8 cellular contexts compared by ENCODE assay signal in the genomic region with DNA sequence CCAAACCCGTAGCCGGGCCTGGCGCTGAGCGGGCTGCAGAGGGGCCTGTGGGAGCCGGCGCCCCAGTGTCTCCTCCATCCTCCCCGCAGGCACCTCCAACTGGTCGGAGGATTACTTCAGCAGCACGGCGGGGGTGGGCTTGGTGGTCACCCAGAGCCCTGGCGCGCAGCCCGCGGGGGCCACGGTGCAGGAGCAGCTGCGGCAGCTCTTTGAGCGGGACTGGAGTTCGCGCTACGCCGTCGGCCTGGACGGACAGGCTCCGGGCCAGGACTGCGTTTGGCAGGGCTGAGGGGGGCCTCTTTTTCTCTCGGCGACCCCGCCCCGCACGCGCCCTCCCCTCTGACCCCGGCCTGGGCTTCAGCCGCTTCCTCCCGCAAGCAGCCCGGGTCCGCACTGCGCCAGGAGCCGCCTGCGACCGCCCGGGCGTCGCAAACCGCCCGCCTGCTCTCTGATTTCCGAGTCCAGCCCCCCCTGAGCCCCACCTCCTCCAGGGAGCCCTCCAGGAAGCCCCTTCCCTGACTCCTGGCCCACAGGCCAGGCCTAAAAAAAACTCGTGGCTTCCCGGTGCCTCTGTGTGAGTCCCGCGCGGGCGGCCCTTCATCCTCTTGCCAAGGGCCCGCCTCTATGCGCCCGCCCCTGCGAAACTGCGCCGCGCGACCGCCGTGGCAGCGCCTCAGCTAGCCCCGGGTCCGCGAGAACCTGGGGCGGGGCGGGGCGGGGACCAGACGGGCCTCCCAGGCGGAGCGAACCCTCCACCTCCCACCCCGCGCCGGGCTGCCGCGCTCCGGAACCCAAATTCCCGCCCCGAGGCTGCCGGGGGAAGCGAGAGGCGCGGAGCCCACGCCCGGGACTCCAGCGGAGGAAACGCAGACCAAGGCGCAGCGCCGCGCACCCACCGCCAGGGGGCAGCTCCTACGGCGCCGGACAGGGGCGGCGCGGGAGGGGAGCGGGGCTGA. TPM values are rescaled to one million over a fixed set of nuclear protein-coding genes. Genes with fewer than 3 reads are reported as not detected.
DNase-seq lines count a peak whose midpoint lies in the region; ATAC-seq lines count a peak whose summit lies in the region.

No MANE protein-coding gene starts in this region.

- ATAC-seq in HG03354 (IDR thresholded peaks at IDR 0.05; ENCODE audit: poor library complexity, severe bottlenecking, unreplicated experiment) = peak; percentile 67
- no peak for ATAC-seq in GM19455 (IDR thresholded peaks at IDR 0.05; ENCODE audit: unreplicated experiment)

- H3K4me3 ChIP-seq in endocrine pancreas (ENCODE audit: control insufficient read depth, insufficient read depth, low read length) = no peak overlapping the region

- no peaks in the 10 kb centered on the region for H3K36me3 ChIP-seq in endocrine pancreas (ENCODE audit: control insufficient read depth, insufficient read depth, low read length)

- no peaks in the 10 kb centered on the region for H3K4me1 ChIP-seq in endocrine pancreas (ENCODE audit: control insufficient read depth, insufficient read depth, low read length)

- peaks cover 2% of the 10 kb centered on the region for H3K27me3 ChIP-seq in endocrine pancreas (ENCODE audit: control insufficient read depth, insufficient read depth, low read length)

- H3K9ac ChIP-seq in endocrine pancreas (ENCODE audit: control insufficient read depth, insufficient read depth, low read length) = peak overlapping the region; percentile 6

- no peaks in the 10 kb centered on the region for H3K9me3 ChIP-seq in endocrine pancreas (ENCODE audit: control insufficient read depth, low read length)

- DNase-seq in EH (ENCODE audit: low read depth) (peak; percentile 90), NCI-H82 treated with DMSO at 0.1 percent for 48 hours (lab: John Stamatoyannopoulos, UW; ENCODE audit: unreplicated experiment) (peak; percentile 39), mesenteric fat pad (ENCODE audit: low spot score) (peak; percentile 97)
- peak; percentile 62 to 69 for DNase-seq in activated CD8-positive, alpha-beta memory T cell treated with anti-CD3 and anti-CD28 coated beads for 4 hours (ENCODE audit: low read depth in 2 of 2)
- peak; percentile 63 for DNase-seq in stimulated activated CD8-positive, alpha-beta memory T cell treated with anti-CD3 and anti-CD28 coated beads, Interleukin-15, amount 100 ng/mL, for 1 hour (ENCODE audit: low read depth)

RNA-seq across cellular contexts. Expression of gene PLD4, which starts 8.3 kb away (rescaled TPM):
- 0.06 TPM for total RNA-seq in mesenteric fat pad

RNA-seq across cellular contexts. Expression of gene AHNAK2, which starts 45.2 kb away (rescaled TPM):
- 15.7 TPM for total RNA-seq in mesenteric fat pad

RNA-seq across cellular contexts. Expression of gene CLBA1, which starts 52.6 kb away (rescaled TPM):
- total RNA-seq in mesenteric fat pad = 2.8 TPM

Comparison
In these comparisons a context has a peak if more than half of its experiments do, and no peak if none do; other contexts are left out.
1. DNase-seq: peak in every context shown above with its lines; median percentile 97 in mesenteric fat pad; 90 in EH; 66 in activated CD8-positive, alpha-beta memory T cell treated with anti-CD3 and anti-CD28 coated beads for 4 hours; 63 in stimulated activated CD8-positive, alpha-beta memory T cell treated with anti-CD3 and anti-CD28 coated beads, Interleukin-15, amount 100 ng/mL, for 1 hour; 39 in NCI-H82 treated with DMSO at 0.1 percent for 48 hours.